Comparison of ENCODE assay signal across 18 cellular contexts in the genomic region with DNA sequence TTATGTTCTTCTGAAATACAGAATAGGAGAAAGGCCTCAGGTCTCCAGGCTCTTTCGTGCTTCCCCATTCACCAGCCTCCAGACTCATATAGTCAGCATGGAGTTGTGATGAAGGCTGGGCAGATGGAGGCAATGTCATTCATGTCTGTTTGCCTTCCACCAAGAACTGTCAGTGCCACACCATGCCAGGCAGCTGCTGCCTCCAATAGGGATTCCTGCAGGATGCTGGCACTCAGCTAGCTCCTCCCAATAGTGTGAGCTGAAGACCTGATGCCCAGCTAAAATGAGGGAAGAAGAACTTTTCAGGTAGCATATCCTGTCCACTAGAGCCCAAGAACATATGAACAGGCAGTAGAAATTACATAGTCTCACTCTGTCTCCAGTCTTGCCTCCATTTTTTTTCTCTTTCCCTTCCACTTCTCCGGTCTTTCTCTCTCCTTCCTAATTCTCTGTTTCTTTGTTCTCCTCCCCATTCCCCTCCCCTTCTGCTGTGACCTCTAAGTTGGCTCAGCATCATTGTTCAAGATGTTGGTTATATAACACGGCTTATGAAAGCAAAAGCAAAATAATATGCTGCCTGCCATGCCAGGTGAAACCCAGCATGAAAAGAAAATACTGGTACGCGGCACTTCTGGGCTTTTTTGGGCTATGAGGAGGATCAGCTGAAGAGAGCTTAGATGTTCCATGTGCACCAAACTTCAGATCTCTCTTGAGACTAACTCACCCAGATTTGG. TPM values are rescaled to one million over a fixed set of nuclear protein-coding genes. Genes with fewer than 3 reads are reported as not detected.
"Had no signal": no experiment of that assay in that cellular context is flagged by ENCODE, and none has a peak within 500 bp of the region (broad histone marks: within the 10 kb centered on the region; RNA-seq: fewer than 3 reads in every experiment).

No MANE protein-coding gene starts in this region.

- ATAC-seq: activated CD4-positive, alpha-beta T cell treated with anti-CD3 and anti-CD28 coated beads for 36 hours; activated T-helper 17 cell treated with anti-CD3 and anti-CD28 coated beads, Interleukin-2, amount 50 U/mL, for 72 hours; natural killer cell treated with Interleukin-12 subunit alpha and Interleukin-12 subunit beta and Interleukin-15 and Interleukin-18, amount 100 ng/mL, for 72 hours; stimulated activated naive CD8-positive, alpha-beta T cell treated with anti-CD3 and anti-CD28 coated beads, Interleukin-15, Interleukin-2, amounts not matched to agents 100 U/mL and 50 U/mL, for 24 hours; T-cell; WTC11 had no signal

- H3K4me3 ChIP-seq: dorsolateral prefrontal cortex, lung, skin epidermis had no signal

- H3K27ac ChIP-seq: epithelial cell of prostate had no signal

- DNase-seq: activated CD4-positive, alpha-beta T cell treated with anti-CD3 and anti-CD28 coated beads for 36 hours; activated CD4-positive, alpha-beta T cell treated with anti-CD3 and anti-CD28 coated beads, Interleukin-2, amount 50 U/mL, for 48 hours; activated naive CD4-positive, alpha-beta T cell; activated naive CD8-positive, alpha-beta T cell treated with anti-CD3 and anti-CD28 coated beads for 36 hours; activated T-cell treated with anti-CD3 and anti-CD28 coated beads for 4 hours; amniotic stem cell; left cardiac atrium; stimulated activated naive CD8-positive, alpha-beta T cell treated with anti-CD3 and anti-CD28 coated beads, Interleukin-15, Interleukin-2, amounts not matched to agents 100 U/mL and 50 U/mL, for 24 hours; T-cell; trophoblast cell had no signal

- H3K27me3 ChIP-seq: dorsolateral prefrontal cortex had no signal

RNA-seq across cellular contexts. Expression of gene TEDDM1, which starts 26.2 kb away (rescaled TPM):
- total RNA-seq: activated CD4-positive, alpha-beta T cell treated with anti-CD3 and anti-CD28 coated beads for 36 hours; activated naive CD8-positive, alpha-beta T cell treated with anti-CD3 and anti-CD28 coated beads for 36 hours; activated T-helper 17 cell treated with anti-CD3 and anti-CD28 coated beads, Interleukin-2, amount 50 U/mL, for 72 hours; dorsolateral prefrontal cortex; left cardiac atrium; lung; natural killer cell treated with Interleukin-12 subunit alpha and Interleukin-12 subunit beta and Interleukin-15 and Interleukin-18, amount 100 ng/mL, for 72 hours; posterior vena cava; T-cell; WTC11 had no signal
- polyA plus RNA-seq: lung had no signal
